In the genomic region with DNA sequence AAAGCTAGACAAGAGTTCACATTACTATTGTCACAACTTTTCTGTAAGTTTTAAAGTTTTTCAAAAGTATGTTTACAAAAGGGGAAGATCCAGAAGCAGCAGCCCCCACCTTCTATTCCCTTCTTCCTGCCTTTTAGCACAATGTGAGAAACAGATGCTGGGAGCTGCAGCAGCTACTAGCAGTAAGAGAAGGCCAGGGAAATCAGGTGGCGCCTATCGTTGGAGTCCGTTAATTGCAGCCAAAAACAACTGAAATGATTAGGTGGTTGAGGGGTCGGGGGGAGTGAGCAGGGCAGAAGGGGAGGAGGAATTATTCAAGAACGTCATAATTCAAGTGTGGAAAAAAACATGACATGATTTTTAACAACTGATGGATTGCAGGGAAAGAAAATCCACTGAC, we compare ENCODE assay signal across 18 cellular contexts. TPM values are rescaled to one million over a fixed set of nuclear protein-coding genes. Genes with fewer than 3 reads are reported as not detected.
A peak's percentile ranks its signal among the peaks of the same experiment; 100 is the strongest.
DNase-seq lines count a peak whose midpoint lies in the region; ATAC-seq and TF ChIP-seq lines count a peak whose summit lies in the region.
"Had no signal": no experiment of that assay in that cellular context is flagged by ENCODE, and none has a peak within 500 bp of the region (broad histone marks: within the 10 kb centered on the region; RNA-seq: fewer than 3 reads in every experiment).

No MANE protein-coding gene starts in this region.

- H3K9me3 ChIP-seq in CD8-positive, alpha-beta T cell (ENCODE audit: low read length): no peaks in the 10 kb centered on the region
- H3K9me3 ChIP-seq: pancreas had no signal

- H3K27me3 Mint-ChIP-seq in CD8-positive, alpha-beta T cell (ENCODE audit: low read depth): no peaks in the 10 kb centered on the region
- no peaks in the 10 kb centered on the region for H3K27me3 Mint-ChIP-seq in IgD-negative memory B cell
- H3K27me3 Mint-ChIP-seq in central memory CD8-positive, alpha-beta T cell: no peaks in the 10 kb centered on the region

- H4K8ac ChIP-seq in mesendoderm (ENCODE audit: low read depth, low read length): no peak overlapping the region

- TF ChIP-seq CTCF in CD8-positive, alpha-beta T cell (IDR thresholded peaks at IDR 0.05): no peak
- TF ChIP-seq CTCF in GM13976 (IDR thresholded peaks at IDR 0.05; ENCODE audit: borderline replicate concordance, control extremely low read depth, extremely low read depth, insufficient read depth, missing control alignments): no peak

- H3K36me3 ChIP-seq in CD8-positive, alpha-beta T cell (ENCODE audit: insufficient read depth, low read length): no peaks in the 10 kb centered on the region
- no peaks in the 10 kb centered on the region for H3K36me3 ChIP-seq in mesendoderm (ENCODE audit: control insufficient read depth, insufficient read depth, low read length)
- H3K36me3 ChIP-seq: pancreas had no signal

- H3K4me3 ChIP-seq in CD8-positive, alpha-beta T cell (ENCODE audit: low read depth, low read length): no peak overlapping the region
- no peak overlapping the region for H3K4me3 ChIP-seq in mesendoderm (ENCODE audit: low read length)
- H3K4me3 ChIP-seq: BLaER1, pancreas had no signal

- peak overlapping the region; percentile 39 for H3K27ac Mint-ChIP-seq in CD8-positive, alpha-beta T cell
- peak overlapping the region in 2 of 3 donors; percentile 42 to 53 for H3K27ac Mint-ChIP-seq in IgD-negative memory B cell
- H3K27ac Mint-ChIP-seq in central memory CD8-positive, alpha-beta T cell (ENCODE audit: low read depth): peak overlapping the region; percentile 44

- peaks cover 8% of the 10 kb centered on the region for H3K79me1 ChIP-seq in mesendoderm (ENCODE audit: low read length)

- no peak overlapping the region for H2AK5ac ChIP-seq in mesendoderm (ENCODE audit: low read length)

- no peak overlapping the region for H3K56ac ChIP-seq in mesendoderm (ENCODE audit: low read length)

- H3K36me3 Mint-ChIP-seq in CD8-positive, alpha-beta T cell: peaks cover 17% of the 10 kb centered on the region
- H3K36me3 Mint-ChIP-seq in IgD-negative memory B cell: peaks cover 2% of the 10 kb centered on the region
- peaks cover 4% of the 10 kb centered on the region for H3K36me3 Mint-ChIP-seq in central memory CD8-positive, alpha-beta T cell (ENCODE audit: insufficient read depth)

- no peak overlapping the region for H2BK120ac ChIP-seq in mesendoderm (ENCODE audit: low read depth, low read length)

- H3K4me2 ChIP-seq in mesendoderm (ENCODE audit: low read length): no peak overlapping the region
- H3K4me2 ChIP-seq: BLaER1 had no signal

- peaks cover 41% of the 10 kb centered on the region for H3K79me2 ChIP-seq in mesendoderm (ENCODE audit: control insufficient read depth, insufficient read depth, low read length)

- no peak for ATAC-seq in CD8-positive, alpha-beta T cell
- ATAC-seq in central memory CD8-positive, alpha-beta T cell (replicated peaks; ENCODE audit: extremely low read depth, poor library complexity, severe bottlenecking): no peak

- CTCF ChIA-PET in CD8-positive, alpha-beta T cell (lab: Charles Lee): no interaction called here

- no peak overlapping the region for H3K9ac ChIP-seq in mesendoderm (ENCODE audit: low read length)
- H3K9ac ChIP-seq: BLaER1 had no signal

- H3K4me1 Mint-ChIP-seq in CD8-positive, alpha-beta T cell (ENCODE audit: low read depth): peaks cover 72% of the 10 kb centered on the region
- H3K4me1 Mint-ChIP-seq in IgD-negative memory B cell: peaks cover 44 to 48% (median 46%) of the 10 kb centered on the region in 3 donors
- peaks cover 80% of the 10 kb centered on the region for H3K4me1 Mint-ChIP-seq in central memory CD8-positive, alpha-beta T cell

- no peak overlapping the region for H3K27ac ChIP-seq in CD8-positive, alpha-beta T cell (ENCODE audit: low read depth, low read length)
- no peak overlapping the region for H3K27ac ChIP-seq in mesendoderm (ENCODE audit: low read depth, low read length)
- H3K27ac ChIP-seq: BLaER1, pancreas had no signal

- peaks cover 14% of the 10 kb centered on the region for H3K4me1 ChIP-seq in CD8-positive, alpha-beta T cell (ENCODE audit: insufficient read depth, low read length)
- peaks cover 3% of the 10 kb centered on the region for H3K4me1 ChIP-seq in mesendoderm (ENCODE audit: control insufficient read depth, low read depth, low read length)

- no peak overlapping the region for H4K5ac ChIP-seq in mesendoderm (ENCODE audit: low read length)

- no CpG with 5 or more reads among the region's 5 CpGs for WGBS in mesendoderm (ENCODE audit: extremely low coverage, insufficient coverage, low lambda C conversion rate)

- H3K4ac ChIP-seq in mesendoderm (ENCODE audit: low read depth, low read length): no peak overlapping the region

- in situ Hi-C loops in GM13976 (cut with MboI; ENCODE audit: low sequenced_read_pairs, unreplicated experiment): no loop called here

- no peak overlapping the region for H3K23ac ChIP-seq in mesendoderm (ENCODE audit: low read length)

- H3K18ac ChIP-seq in mesendoderm (ENCODE audit: low read length): no peak overlapping the region

- intact Hi-C loops in CD8-positive, alpha-beta T cell (cut with DNase I, micrococcal nuclease): no loop called here

- no peaks in the 10 kb centered on the region for H3K9me3 Mint-ChIP-seq in CD8-positive, alpha-beta T cell
- peaks cover 0 to 2% (median 0%) of the 10 kb centered on the region in 3 donors for H3K9me3 Mint-ChIP-seq in IgD-negative memory B cell
- H3K9me3 Mint-ChIP-seq in central memory CD8-positive, alpha-beta T cell: no peaks in the 10 kb centered on the region

- no peaks in the 10 kb centered on the region for H3K27me3 ChIP-seq in CD8-positive, alpha-beta T cell (ENCODE audit: insufficient read depth, low read length)
- no peaks in the 10 kb centered on the region for H3K27me3 ChIP-seq in mesendoderm (ENCODE audit: insufficient read depth, low read length, poor library complexity)
- H3K27me3 ChIP-seq: BLaER1, pancreas had no signal

- DNase-seq in CD8-positive, alpha-beta T cell: no peak
- no peak for DNase-seq in central memory CD8-positive, alpha-beta T cell (ENCODE audit: low spot score in 2 of 2)
- peak; percentile 35 for DNase-seq in mesendoderm
- no peak for DNase-seq in NCI-H1930 (lab: John Stamatoyannopoulos, UW)
- no peak for DNase-seq in GM13976 (ENCODE audit: low spot score)
- DNase-seq in DMS79 treated with DMSO at 0.1 percent for 48 hours (lab: John Stamatoyannopoulos, UW): no peak
- DNase-seq: activated CD4-positive, CD25-positive, alpha-beta regulatory T cell treated with anti-CD3 and anti-CD28 coated beads, Interleukin-2, amount 50 U/mL, for 72 hours; activated effector memory CD4-positive, alpha-beta T cell treated with anti-CD3 and anti-CD28 coated beads, Interleukin-2, amount 50 U/mL, for 16 hours; amygdala; DND-41; head of caudate nucleus; kidney; NCI-H1105; NK-92 treated with Interleukin-12 subunit alpha and Interleukin-12 subunit beta, amount 100 ng/mL, for 24 hours; pancreas; stimulated activated CD4-positive, alpha-beta T cell treated with anti-CD3 and anti-CD28 coated beads, Interleukin-4, amount 100 ng/mL, for 4 hours had no signal

- POLR2A ChIA-PET in CD8-positive, alpha-beta T cell (lab: Charles Lee): interaction anchor here (1.0 kb wide), 1 partner anchor 12 kb away, joined by 5 read pairs; no protein-coding TSS in a partner anchor

- no peak overlapping the region for H2BK5ac ChIP-seq in mesendoderm (ENCODE audit: low read length)

- H2BK15ac ChIP-seq in mesendoderm (replicated peaks; ENCODE audit: low read depth): no peak overlapping the region

- no peak overlapping the region for H3K4me3 Mint-ChIP-seq in CD8-positive, alpha-beta T cell
- no peak overlapping the region for H3K4me3 Mint-ChIP-seq in IgD-negative memory B cell
- no peak overlapping the region for H3K4me3 Mint-ChIP-seq in central memory CD8-positive, alpha-beta T cell

RNA-seq across cellular contexts. Expression of gene FRYL, which starts 27.4 kb away (rescaled TPM):
- total RNA-seq in CD8-positive, alpha-beta T cell: 10 to 100 TPM; 62.9 to 66.7 TPM
- 29.6 TPM for polyA plus RNA-seq in IgD-negative memory B cell
- 8.4 TPM for polyA plus RNA-seq in mesendoderm (2013, experiment 1 of 2)
- 7.8 TPM for polyA plus RNA-seq in mesendoderm (2013, experiment 2 of 2)
